ENCODE assay signal across 1 cellular context in genomic region chr17:50692448-50693040, GRCh38.
TF ChIP-seq lines count a peak whose summit lies in the region.

No MANE protein-coding gene starts in this region.

TF ChIP-seq in IMR-90, 13 proteins besides CTCF, POLR2A, EP300 and RAD21 (continued from another document):
- TF ChIP-seq ELK1 (IDR thresholded peaks at IDR 0.05; ENCODE audit: borderline replicate concordance, low read depth, low read length) (no peak), MAZ (IDR thresholded peaks at IDR 0.05; ENCODE audit: borderline replicate concordance, low read depth, low read length) (no peak), RFX5 (IDR thresholded peaks at IDR 0.05; ENCODE audit: low read depth, low read length) (no peak), CHD1 (IDR thresholded peaks at IDR 0.05; ENCODE audit: low read depth, low read length) (no peak), CEBPB (IDR thresholded peaks at IDR 0.05; ENCODE audit: low read depth, low read length) (no peak), BHLHE40 (IDR thresholded peaks at IDR 0.05; ENCODE audit: low read depth, low read length) (no peak), NFE2L2 (IDR thresholded peaks at IDR 0.05; ENCODE audit: low read depth, low read length) (no peak), SMC3 (IDR thresholded peaks at IDR 0.05; ENCODE audit: low read depth, low read length) (no peak), MAFK (IDR thresholded peaks at IDR 0.05; ENCODE audit: low read depth, low read length) (no peak), RCOR1 (IDR thresholded peaks at IDR 0.05; ENCODE audit: insufficient replicate concordance, low read length) (no peak), USF2 (IDR thresholded peaks at IDR 0.05; ENCODE audit: low read depth, low read length) (no peak), FOS (IDR thresholded peaks at IDR 0.05; ENCODE audit: low read depth, low read length) (no peak)
